ENCODE assay signal across 8 cellular contexts in the genomic region with DNA sequence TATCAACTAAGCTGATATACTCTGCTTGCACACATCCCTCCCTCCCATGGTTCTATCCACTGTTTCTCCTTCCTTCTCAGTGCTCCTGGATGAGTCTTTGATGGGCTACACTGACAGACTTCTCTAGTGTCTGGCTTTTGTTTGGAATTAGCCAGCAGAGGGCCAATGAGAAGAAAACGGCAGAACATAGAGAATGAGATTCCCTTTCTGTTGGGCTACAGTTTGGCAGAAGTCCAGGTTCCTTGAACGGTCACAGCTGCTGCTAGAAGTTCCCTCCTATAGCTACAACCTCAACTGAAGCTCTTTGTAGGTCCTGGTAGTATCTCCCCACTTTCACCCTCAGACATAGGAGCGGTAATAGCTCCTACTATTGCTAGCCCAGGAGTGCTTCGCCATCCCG.
A peak's percentile ranks its signal among the peaks of the same experiment; 100 is the strongest.
DNase-seq lines count a peak whose midpoint lies in the region; ATAC-seq and TF ChIP-seq lines count a peak whose summit lies in the region.

No MANE protein-coding gene starts in this region.

- H3K4me1 Mint-ChIP-seq in nephron progenitor cell = peaks cover 5% of the 10 kb centered on the region
- no peaks in the 10 kb centered on the region for H3K4me1 Mint-ChIP-seq in activated CD8-positive, alpha-beta memory T cell treated with anti-CD3 and anti-CD28 coated beads, Interleukin-2, amount 10 ng/mL, durations not matched to agents 7 days and 5 days

- TF ChIP-seq CTCF in WERI-Rb-1 (IDR thresholded peaks at IDR 0.05; ENCODE audit: low read depth, low read length) (peak; percentile 4; the same call in 1 of the 2 replicates), nephron progenitor cell (IDR thresholded peaks at IDR 0.05) (no peak)

- DNase-seq in DMS 273 (lab: John Stamatoyannopoulos, UW; ENCODE audit: unreplicated experiment) (peak; percentile 97), NCI-H128 (lab: John Stamatoyannopoulos, UW; ENCODE audit: unreplicated experiment) (peak; percentile 7), WERI-Rb-1 (peak; percentile 8), iPS-NIHi11 (ENCODE audit: low spot score) (peak; percentile 18), nephron progenitor cell (no peak)
- DNase-seq in activated CD8-positive, alpha-beta memory T cell treated with anti-CD3 and anti-CD28 coated beads, Interleukin-2, amount 10 ng/mL, durations not matched to agents 7 days and 5 days = no peak

- no peaks in the 10 kb centered on the region for H3K36me3 Mint-ChIP-seq in nephron progenitor cell (ENCODE audit: low read depth)
- H3K36me3 Mint-ChIP-seq in activated CD8-positive, alpha-beta memory T cell treated with anti-CD3 and anti-CD28 coated beads, Interleukin-2, amount 10 ng/mL, durations not matched to agents 7 days and 5 days = peaks cover 1% of the 10 kb centered on the region

- H3K4me3 ChIP-seq in WERI-Rb-1 (ENCODE audit: low read depth, low read length) = no peak overlapping the region

- H3K9me3 ChIP-seq in WERI-Rb-1 (ENCODE audit: severe bottlenecking) = no peaks in the 10 kb centered on the region

- no peak overlapping the region for H3K27ac Mint-ChIP-seq in nephron progenitor cell
- H3K27ac Mint-ChIP-seq in activated CD8-positive, alpha-beta memory T cell treated with anti-CD3 and anti-CD28 coated beads, Interleukin-2, amount 10 ng/mL, durations not matched to agents 7 days and 5 days = no peak overlapping the region

- ATAC-seq in activated CD8-positive, alpha-beta memory T cell treated with anti-CD3 and anti-CD28 coated beads, Interleukin-2, amount 10 ng/mL, durations not matched to agents 7 days and 5 days = no peak
- ATAC-seq in GM18909 (IDR thresholded peaks at IDR 0.05; ENCODE audit: poor library complexity, unreplicated experiment) (no peak), GM18868 (IDR thresholded peaks at IDR 0.05; ENCODE audit: unreplicated experiment) (no peak)

- no peak overlapping the region for H3K4me3 Mint-ChIP-seq in nephron progenitor cell
- H3K4me3 Mint-ChIP-seq in activated CD8-positive, alpha-beta memory T cell treated with anti-CD3 and anti-CD28 coated beads, Interleukin-2, amount 10 ng/mL, durations not matched to agents 7 days and 5 days = no peak overlapping the region

- H3K9me3 Mint-ChIP-seq in nephron progenitor cell = no peaks in the 10 kb centered on the region
- H3K9me3 Mint-ChIP-seq in activated CD8-positive, alpha-beta memory T cell treated with anti-CD3 and anti-CD28 coated beads, Interleukin-2, amount 10 ng/mL, durations not matched to agents 7 days and 5 days (ENCODE audit: low read depth) = no peaks in the 10 kb centered on the region

- H3K27ac ChIP-seq in WERI-Rb-1 = no peak overlapping the region

- no peaks in the 10 kb centered on the region for H3K27me3 ChIP-seq in WERI-Rb-1 (ENCODE audit: insufficient read depth, low read depth, severe bottlenecking)

- no peaks in the 10 kb centered on the region for H3K27me3 Mint-ChIP-seq in nephron progenitor cell (ENCODE audit: low read depth, poor library complexity)
- H3K27me3 Mint-ChIP-seq in activated CD8-positive, alpha-beta memory T cell treated with anti-CD3 and anti-CD28 coated beads, Interleukin-2, amount 10 ng/mL, durations not matched to agents 7 days and 5 days = no peaks in the 10 kb centered on the region

- H3K36me3 ChIP-seq in WERI-Rb-1 = no peaks in the 10 kb centered on the region

- CTCF ChIA-PET in activated CD8-positive, alpha-beta memory T cell treated with anti-CD3 and anti-CD28 coated beads, Interleukin-2, amount 10 ng/mL, durations not matched to agents 7 days and 5 days (lab: Charles Lee) = no interaction called here

Comparison
In these comparisons a context has a peak if more than half of its experiments do, and no peak if none do; other contexts are left out.
1. DNase-seq: peak in DMS 273 (single experiment), NCI-H128 (single experiment), WERI-Rb-1 (single experiment) and iPS-NIHi11 (single experiment); none in nephron progenitor cell (single experiment) and activated CD8-positive, alpha-beta memory T cell treated with anti-CD3 and anti-CD28 coated beads, Interleukin-2, amount 10 ng/mL, durations not matched to agents 7 days and 5 days (single experiment).